Comparison of ENCODE assay signal across 8 cellular contexts in genomic region chr3:126084667-126085180, GRCh38. TPM values are rescaled to one million over a fixed set of nuclear protein-coding genes. Genes with fewer than 3 reads are reported as not detected.
DNase-seq lines count a peak whose midpoint lies in the region; ATAC-seq and TF ChIP-seq lines count a peak whose summit lies in the region.

No MANE protein-coding gene starts in this region.

- H3K4me1 ChIP-seq in esophagus muscularis mucosa: peaks cover 0 to 30% (median 22%) of the 10 kb centered on the region in 4 donors
- no peaks in the 10 kb centered on the region for H3K4me1 ChIP-seq in prostate gland (replicated peaks)

- TF ChIP-seq CTCF in RWPE1 (conservative IDR thresholded peaks at IDR 0.05; ENCODE audit: low read depth) (no peak), esophagus muscularis mucosa (IDR thresholded peaks at IDR 0.05) (no peak), prostate gland (IDR thresholded peaks at IDR 0.05) (no peak)

- H3K4me3 ChIP-seq in GM08714 (ENCODE audit: low read length) (peak overlapping the region; percentile 76), esophagus muscularis mucosa (peak overlapping the region; percentile 64 to 92 (median 76)), prostate gland (peak overlapping the region; percentile 79 to 82)

- peak overlapping the region; percentile 84 for H3K27ac ChIP-seq in RWPE1
- H3K27ac ChIP-seq in esophagus muscularis mucosa (replicated peaks in 1 of 4): peak overlapping the region; percentile 86 to 96 (median 90)
- H3K27ac ChIP-seq in prostate gland: peak overlapping the region; percentile 88 to 91

- no peak for TF ChIP-seq EP300 in esophagus muscularis mucosa (IDR thresholded peaks at IDR 0.05)

- ATAC-seq in HG02870 (IDR thresholded peaks at IDR 0.05; ENCODE audit: unreplicated experiment): no peak

- CTCF ChIA-PET in RWPE1 (lab: Yijun Ruan, JAX): interaction anchor here (0.6 kb wide), 1 partner anchor 1362 kb away, joined by 3 read pairs; no protein-coding TSS in a partner anchor

- intact Hi-C loops in esophagus muscularis mucosa (cut with DNase I): loop anchor here (5.0 kb wide), 1 partner anchor 92 kb away; no protein-coding TSS in a partner anchor
- intact Hi-C loops in prostate gland (cut with DNase I): no loop called here

- POLR2A ChIA-PET in RWPE1 (lab: Yijun Ruan, JAX; ENCODE audit: low non-redundant PET): interaction anchor here (0.8 to 1.0 kb wide), 2 partner anchors 82 to 94 kb away, joined by 3 to 14 read pairs; no protein-coding TSS in a partner anchor

- no peak for DNase-seq in RWPE1 (ENCODE audit: low spot score)
- DNase-seq in esophagus muscularis mucosa (ENCODE audit: extremely low spot score): peak; percentile 8
- DNase-seq in prostate gland (ENCODE audit: low spot score): no peak
- DNase-seq in NCI-H510A treated with DMSO at 0.1 percent for 48 hours (lab: John Stamatoyannopoulos, UW): no peak
- no peak for DNase-seq in activated naive CD4-positive, alpha-beta T cell (lab: John Stamatoyannopoulos, UW)
- DNase-seq in COR-L47 (lab: John Stamatoyannopoulos, UW): no peak

- TF ChIP-seq POLR2A in esophagus muscularis mucosa (IDR thresholded peaks at IDR 0.05; ENCODE audit: low read depth) (no peak), prostate gland (IDR thresholded peaks at IDR 0.05) (no peak)

- WGBS in esophagus muscularis mucosa: 50% methylated on average over 8 of the region's 8 CpGs
- 29% methylated on average over 8 of the region's 8 CpGs for WGBS in prostate gland

- H3K27me3 ChIP-seq in esophagus muscularis mucosa: no peaks in the 10 kb centered on the region
- no peaks in the 10 kb centered on the region for H3K27me3 ChIP-seq in prostate gland (replicated peaks; ENCODE audit: insufficient read depth)

- no peaks in the 10 kb centered on the region for H3K36me3 ChIP-seq in esophagus muscularis mucosa
- no peaks in the 10 kb centered on the region for H3K36me3 ChIP-seq in prostate gland

- no peaks in the 10 kb centered on the region for H3K9me3 ChIP-seq in esophagus muscularis mucosa
- no peaks in the 10 kb centered on the region for H3K9me3 ChIP-seq in prostate gland

RNA-seq across cellular contexts. Expression of gene SLC41A3, which starts 0.8 kb away (rescaled TPM):
- total RNA-seq in esophagus muscularis mucosa: 10 to 100 TPM; 31.6 to 68.1 (median 38.9) TPM
- 100 to 1,000 TPM in 1 of 2 donors, 10 to 100 TPM in 1; 32.2 to 131 TPM for total RNA-seq in prostate gland
